29 cellular contexts compared by ENCODE assay signal in genomic region chr5:129079496-129079895, GRCh38.
"Had no signal": no experiment of that assay in that cellular context is flagged by ENCODE, and none has a peak within 500 bp of the region (broad histone marks: within the 10 kb centered on the region; RNA-seq: fewer than 3 reads in every experiment).

No MANE protein-coding gene starts in this region.

- H3K9me3 ChIP-seq: body of pancreas, esophagus muscularis mucosa, gastrocnemius medialis, left ventricle myocardium inferior, thyroid gland, upper lobe of left lung, vagina had no signal

- DNase-seq: activated CD4-positive, alpha-beta memory T cell treated with anti-CD3 and anti-CD28 coated beads for 36 hours; activated CD4-positive, alpha-beta T cell treated with anti-CD3 and anti-CD28 coated beads, Interleukin-2, amount 10 ng/mL, durations not matched to agents 24 days and 14 days; activated CD8-positive, alpha-beta memory T cell treated with anti-CD3 and anti-CD28 coated beads, Interleukin-2, amount 50 U/mL, for 4 hours; activated effector memory CD4-positive, alpha-beta T cell treated with anti-CD3 and anti-CD28 coated beads, Interleukin-2, amount 50 U/mL, for 16 hours; activated naive CD4-positive, alpha-beta T cell treated with anti-CD3 and anti-CD28 coated beads, Interleukin-2, amount 10 ng/mL, durations not matched to agents 7 days and 5 days; activated naive CD8-positive, alpha-beta T cell treated with anti-CD3 and anti-CD28 coated beads, Interleukin-2, amount 10 ng/mL, durations not matched to agents 7 days and 5 days; activated T-cell treated with anti-CD3 and anti-CD28 coated beads, Interleukin-2, amount 50 U/mL, for 1 hour; amniotic stem cell; body of pancreas; cortex of kidney; gastrocnemius medialis; glutamatergic neuron; left ventricle myocardium inferior; retina; stimulated activated CD4-positive, alpha-beta T cell treated with anti-CD3 and anti-CD28 coated beads, Interleukin-1b, Interleukin-23, amount 100 ng/mL, for 48 hours; stimulated activated CD4-positive, alpha-beta T cell treated with anti-CD3 and anti-CD28 coated beads, Interleukin-4, amount 100 ng/mL, for 4 hours; stimulated activated CD8-positive, alpha-beta memory T cell treated with anti-CD3 and anti-CD28 coated beads, Interleukin-4, amount 100 ng/mL, for 48 hours; stimulated activated naive CD8-positive, alpha-beta T cell treated with anti-CD3 and anti-CD28 coated beads, Interleukin-15, amount 100 ng/mL, for 72 hours; T-helper 17 cell; T1000; thyroid gland; upper lobe of left lung; WERI-Rb-1 had no signal

- H3K4me1 ChIP-seq: body of pancreas, gastrocnemius medialis, left ventricle myocardium inferior, thyroid gland, upper lobe of left lung, vagina had no signal

- H3K27ac ChIP-seq: body of pancreas, gastrocnemius medialis, left ventricle myocardium inferior, thyroid gland, upper lobe of left lung, vagina had no signal

- H3K4me3 ChIP-seq: body of pancreas, esophagus muscularis mucosa, gastrocnemius medialis, left ventricle myocardium inferior, lung, smooth muscle cell, thyroid gland, upper lobe of left lung, vagina had no signal

- ATAC-seq: activated CD4-positive, CD25-positive, alpha-beta regulatory T cell treated with anti-CD3 and anti-CD28 coated beads, Interleukin-2, amount 50 U/mL, for 24 hours; body of pancreas; gastrocnemius medialis; stimulated activated memory B cell treated with anti-CD40 and anti-IgM and Interleukin-4, amounts not matched to agents 10 μg/mL and 1 μg/mL and 100 μg/mL, for 72 hours; stimulated activated naive CD8-positive, alpha-beta T cell treated with anti-CD3 and anti-CD28 coated beads, Interleukin-15, amount 100 ng/mL, for 72 hours; T-helper 17 cell had no signal

- H3K4me2 ChIP-seq: smooth muscle cell had no signal

- H3K36me3 ChIP-seq: esophagus muscularis mucosa, gastrocnemius medialis, left ventricle myocardium inferior, thyroid gland, upper lobe of left lung, vagina, WERI-Rb-1 had no signal

- H3K27me3 ChIP-seq: body of pancreas, esophagus muscularis mucosa, gastrocnemius medialis, thyroid gland, upper lobe of left lung, vagina had no signal
